ENCODE assay signal across 1 cellular context in genomic region chr7:142412551-142413193, GRCh38.
TF ChIP-seq lines count a peak whose summit lies in the region.

No MANE protein-coding gene starts in this region.

TF ChIP-seq in GM23338, 12 proteins besides CTCF, POLR2A, EP300 and RAD21 (continued from another document):
- TF ChIP-seq ZNF462 (CRISPR knock-in tag; IDR thresholded peaks at IDR 0.05), result no peak
TF ChIP-seq in GM23338: peak in this region for 0.
